1 cellular context compared by ENCODE assay signal in the genomic region with DNA sequence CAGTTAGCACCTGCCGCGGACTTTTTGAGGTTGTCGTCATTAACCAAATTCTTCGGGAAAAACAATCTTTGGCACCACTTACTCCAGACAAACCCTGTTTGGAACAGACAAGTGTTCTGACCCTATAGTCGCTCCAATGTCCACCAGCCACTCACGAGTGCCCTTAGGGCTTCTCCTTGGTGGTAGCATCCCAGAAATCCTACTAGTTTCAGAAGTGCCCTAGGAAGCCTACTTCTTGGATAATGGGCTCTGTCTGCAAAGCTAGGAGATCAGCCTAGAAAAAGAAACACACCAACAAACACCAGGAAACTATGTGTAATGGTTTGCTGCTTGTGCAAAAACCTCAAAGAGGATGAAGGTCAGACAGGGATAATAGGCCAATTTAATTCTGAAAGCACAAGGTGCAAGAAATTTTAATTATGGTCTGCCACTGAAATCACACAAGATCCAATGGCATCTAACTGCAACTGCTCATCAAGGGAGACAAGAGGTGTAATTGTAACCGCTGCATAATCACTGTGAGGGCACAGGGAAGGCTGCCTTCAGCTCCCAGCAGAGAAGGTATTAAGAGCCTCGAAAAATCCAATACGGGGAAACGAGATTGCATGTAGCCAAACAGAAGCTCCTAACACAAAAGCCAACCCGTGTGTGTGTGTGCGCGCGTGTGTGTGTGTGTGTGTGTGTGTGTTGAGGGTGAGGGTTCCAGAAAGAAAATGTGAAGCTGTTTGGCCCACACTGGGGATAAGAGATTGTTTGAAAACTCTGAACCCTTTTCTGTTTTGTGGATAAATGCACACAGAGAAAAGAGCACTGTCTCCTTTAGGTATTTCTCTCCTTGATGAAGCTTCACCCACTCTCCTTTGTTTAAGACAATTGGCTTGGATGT.
TF ChIP-seq lines count a peak whose summit lies in the region.

No MANE protein-coding gene starts in this region.

TF ChIP-seq in SK-N-SH, 30 proteins besides CTCF, POLR2A, EP300 and RAD21 (continued from another document):
- TF ChIP-seq FOSL2 (IDR thresholded peaks at IDR 0.05; ENCODE audit: borderline replicate concordance, low read depth) (no peak), TAF1 (IDR thresholded peaks at IDR 0.05; ENCODE audit: borderline replicate concordance, low read depth, low read length) (no peak)
TF ChIP-seq in SK-N-SH: peak in this region for 0.
